ENCODE assay signal across 16 cellular contexts in the genomic region with DNA sequence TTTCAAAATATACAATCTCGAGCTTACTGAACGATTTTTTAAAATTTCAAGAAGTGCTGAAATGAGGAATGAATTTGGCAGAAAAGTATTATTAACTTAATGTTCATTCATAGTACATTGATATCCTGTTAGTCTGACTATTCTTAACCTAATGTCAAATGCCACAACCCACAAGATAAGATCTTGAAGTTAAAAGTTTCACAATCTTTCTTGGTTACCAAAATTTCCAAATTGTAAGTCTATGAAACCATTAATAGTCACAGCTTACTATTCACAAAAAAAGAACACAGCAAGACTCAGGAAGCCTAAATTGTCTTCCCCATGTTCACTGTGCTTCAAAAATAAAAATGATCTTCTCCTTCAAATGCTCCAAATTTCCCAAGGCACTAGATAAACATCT.
DNase-seq lines count a peak whose midpoint lies in the region; ATAC-seq, FAIRE-seq and TF ChIP-seq lines count a peak whose summit lies in the region.
"Had no signal": no experiment of that assay in that cellular context is flagged by ENCODE, and none has a peak within 500 bp of the region (broad histone marks: within the 10 kb centered on the region; RNA-seq: fewer than 3 reads in every experiment).

No MANE protein-coding gene starts in this region.

- H3K4me3 Mint-ChIP-seq in activated T-cell treated with anti-CD3 and anti-CD28 coated beads, Interleukin-2, amount 50 U/mL, for 4 hours = no peak overlapping the region
- H3K4me3 Mint-ChIP-seq in astrocyte (ENCODE audit: unreplicated experiment) = no peak overlapping the region
- H3K4me3 Mint-ChIP-seq in stimulated activated effector memory CD8-positive, alpha-beta T cell treated with anti-CD3 and anti-CD28 coated beads, Interleukin-12 subunit alpha, Interleukin-12 subunit beta, amount 100 ng/mL, for 72 hours = peak overlapping the region; percentile 51
- H3K4me3 Mint-ChIP-seq: endodermal cell had no signal

- H3K27ac Mint-ChIP-seq in astrocyte (ENCODE audit: unreplicated experiment) = peak overlapping the region; percentile 29
- peak overlapping the region; percentile 93 for H3K27ac Mint-ChIP-seq in stimulated activated effector memory CD8-positive, alpha-beta T cell treated with anti-CD3 and anti-CD28 coated beads, Interleukin-12 subunit alpha, Interleukin-12 subunit beta, amount 100 ng/mL, for 72 hours
- H3K27ac Mint-ChIP-seq: endodermal cell had no signal

- no peaks in the 10 kb centered on the region for H3K9me3 ChIP-seq in astrocyte (ENCODE audit: insufficient read depth, low read depth, low read length)
- H3K9me3 ChIP-seq: psoas muscle had no signal

- no peak for TF ChIP-seq POLR2A in NB4 (IDR thresholded peaks at IDR 0.05; ENCODE audit: extremely low read depth, insufficient read length)

- H3K27me3 ChIP-seq in astrocyte (ENCODE audit: insufficient read depth, low read length) = no peaks in the 10 kb centered on the region

- peak; percentile 21 to 43 for ATAC-seq in activated T-cell treated with anti-CD3 and anti-CD28 coated beads, Interleukin-2, amount 50 U/mL, for 4 hours
- ATAC-seq in stimulated activated effector memory CD8-positive, alpha-beta T cell treated with anti-CD3 and anti-CD28 coated beads, Interleukin-12 subunit alpha, Interleukin-12 subunit beta, amount 100 ng/mL, for 72 hours = peak; percentile 62
- no peak for ATAC-seq in GM21390 (IDR thresholded peaks at IDR 0.05; ENCODE audit: unreplicated experiment)
- ATAC-seq: psoas muscle, Right ventricle myocardium inferior had no signal

- H3K4me1 ChIP-seq in astrocyte (ENCODE audit: insufficient read depth, low read length) = peaks cover 12% of the 10 kb centered on the region
- H3K4me1 ChIP-seq: psoas muscle had no signal

- H3K79me2 ChIP-seq in astrocyte (ENCODE audit: insufficient read depth, low read length) = no peaks in the 10 kb centered on the region

- H3K36me3 ChIP-seq in astrocyte (ENCODE audit: insufficient read depth, low read length) = no peaks in the 10 kb centered on the region

- TF ChIP-seq CTCF in NB4 (IDR thresholded peaks at IDR 0.05; ENCODE audit: low read depth, low read length) (no peak), astrocyte (IDR thresholded peaks at IDR 0.05; ENCODE audit: insufficient read depth, low read depth, low read length) (no peak)

- no peak overlapping the region for H3K4me2 ChIP-seq in astrocyte (ENCODE audit: low read length)

- H2AFZ ChIP-seq in astrocyte (ENCODE audit: low read depth, low read length) = no peak overlapping the region

- no peaks in the 10 kb centered on the region for H3K27me3 Mint-ChIP-seq in activated T-cell treated with anti-CD3 and anti-CD28 coated beads, Interleukin-2, amount 50 U/mL, for 4 hours (ENCODE audit: low read depth)
- no peaks in the 10 kb centered on the region for H3K27me3 Mint-ChIP-seq in astrocyte (ENCODE audit: low read depth, unreplicated experiment)

- peak; percentile 86 for FAIRE-seq in astrocyte (lab: Jason Lieb, UNC)
- FAIRE-seq: GM12891, GM19239 had no signal

- H3K9ac ChIP-seq in astrocyte (ENCODE audit: low read length) = no peak overlapping the region

- no peaks in the 10 kb centered on the region for H3K9me3 Mint-ChIP-seq in activated T-cell treated with anti-CD3 and anti-CD28 coated beads, Interleukin-2, amount 50 U/mL, for 4 hours
- no peaks in the 10 kb centered on the region for H3K9me3 Mint-ChIP-seq in astrocyte (ENCODE audit: unreplicated experiment)
- H3K9me3 Mint-ChIP-seq in stimulated activated effector memory CD8-positive, alpha-beta T cell treated with anti-CD3 and anti-CD28 coated beads, Interleukin-12 subunit alpha, Interleukin-12 subunit beta, amount 100 ng/mL, for 72 hours = no peaks in the 10 kb centered on the region
- H3K9me3 Mint-ChIP-seq: endodermal cell had no signal

- H3K27ac ChIP-seq in astrocyte (ENCODE audit: low read depth, low read length) = no peak overlapping the region
- H3K27ac ChIP-seq: psoas muscle had no signal

- peaks cover 21% of the 10 kb centered on the region for H3K36me3 Mint-ChIP-seq in activated T-cell treated with anti-CD3 and anti-CD28 coated beads, Interleukin-2, amount 50 U/mL, for 4 hours (ENCODE audit: insufficient read depth)
- H3K36me3 Mint-ChIP-seq in astrocyte (ENCODE audit: low read depth, unreplicated experiment) = no peaks in the 10 kb centered on the region
- peaks cover 36% of the 10 kb centered on the region for H3K36me3 Mint-ChIP-seq in stimulated activated effector memory CD8-positive, alpha-beta T cell treated with anti-CD3 and anti-CD28 coated beads, Interleukin-12 subunit alpha, Interleukin-12 subunit beta, amount 100 ng/mL, for 72 hours

- no peak overlapping the region for H3K4me3 ChIP-seq in NB4 (ENCODE audit: low read depth, low read length)
- no peak overlapping the region for H3K4me3 ChIP-seq in astrocyte (ENCODE audit: insufficient read depth, low read depth, low read length)
- H3K4me3 ChIP-seq: psoas muscle had no signal

- peaks cover 22% of the 10 kb centered on the region for H3K4me1 Mint-ChIP-seq in activated T-cell treated with anti-CD3 and anti-CD28 coated beads, Interleukin-2, amount 50 U/mL, for 4 hours (ENCODE audit: low read depth)
- H3K4me1 Mint-ChIP-seq in astrocyte (ENCODE audit: low read depth, unreplicated experiment) = peaks cover 20% of the 10 kb centered on the region
- peaks cover 22% of the 10 kb centered on the region for H3K4me1 Mint-ChIP-seq in stimulated activated effector memory CD8-positive, alpha-beta T cell treated with anti-CD3 and anti-CD28 coated beads, Interleukin-12 subunit alpha, Interleukin-12 subunit beta, amount 100 ng/mL, for 72 hours
- H3K4me1 Mint-ChIP-seq: endodermal cell had no signal

- no peak for DNase-seq in activated T-cell treated with anti-CD3 and anti-CD28 coated beads, Interleukin-2, amount 50 U/mL, for 4 hours
- DNase-seq in activated T-cell treated with anti-CD3 and anti-CD28 coated beads, Interleukin-2, amount 50 U/mL, for 48 hours = no peak
- DNase-seq in NB4 (ENCODE audit: low read depth) = peak; percentile 70
- no peak for DNase-seq in astrocyte (ENCODE audit: low read depth)
- no peak for DNase-seq in stimulated activated effector memory CD8-positive, alpha-beta T cell treated with anti-CD3 and anti-CD28 coated beads, Interleukin-12 subunit alpha, Interleukin-12 subunit beta, amount 100 ng/mL, for 72 hours (ENCODE audit: low spot score in 2 of 2)
- DNase-seq in NCI-H774 (lab: John Stamatoyannopoulos, UW) = no peak
- no peak for DNase-seq in stimulated activated CD4-positive, alpha-beta T cell treated with anti-CD3 and anti-CD28 coated beads, Interleukin-4, amount 100 ng/mL, for 4 hours
- DNase-seq: DMS79, endodermal cell, NCI-H187, NCI-H526 treated with DMSO at 0.1 percent for 48 hours, psoas muscle had no signal

- no peaks in the 10 kb centered on the region for H4K20me1 ChIP-seq in astrocyte (ENCODE audit: insufficient read depth, low read length)
